ENCODE assay signal across 14 cellular contexts in genomic region chr11:70496591-70497535, GRCh38.
DNase-seq lines count a peak whose midpoint lies in the region; TF ChIP-seq lines count a peak whose summit lies in the region.
"Had no signal": no experiment of that assay in that cellular context is flagged by ENCODE, and none has a peak within 500 bp of the region (broad histone marks: within the 10 kb centered on the region; RNA-seq: fewer than 3 reads in every experiment).

No MANE protein-coding gene starts in this region.

- peaks cover 0 to 3% (median 2%) of the 10 kb centered on the region in 3 donors for H3K27me3 Mint-ChIP-seq in CD14-positive monocyte (ENCODE audit: low read depth in 3 of 3)
- peaks cover 2% of the 10 kb centered on the region for H3K27me3 Mint-ChIP-seq in endothelial cell (ENCODE audit: unreplicated experiment)

- H3K36me3 Mint-ChIP-seq in CD14-positive monocyte = no peaks in the 10 kb centered on the region
- no peaks in the 10 kb centered on the region for H3K36me3 Mint-ChIP-seq in endothelial cell (ENCODE audit: low read depth, unreplicated experiment)

- TF ChIP-seq CTCF in CD14-positive monocyte (IDR thresholded peaks at IDR 0.05) = no peak
- TF ChIP-seq CTCF in endothelial cell (IDR thresholded peaks at IDR 0.05; ENCODE audit: unreplicated experiment) = no peak

- H3K4me3 Mint-ChIP-seq in CD14-positive monocyte (no peak overlapping the region), endothelial cell (ENCODE audit: unreplicated experiment) (no peak overlapping the region)

- H3K27ac Mint-ChIP-seq in CD14-positive monocyte = no peak overlapping the region
- peak overlapping the region; percentile 61 for H3K27ac Mint-ChIP-seq in endothelial cell (ENCODE audit: unreplicated experiment)

- H3K9me3 Mint-ChIP-seq in CD14-positive monocyte (peaks cover 0 to 8% (median 3%) of the 10 kb centered on the region in 7 donors), endothelial cell (ENCODE audit: unreplicated experiment) (no peaks in the 10 kb centered on the region)

- peak; percentile 27 for DNase-seq in CD14-positive monocyte (ENCODE audit: low spot score)
- DNase-seq in NCI-H82 treated with DMSO at 0.1 percent for 48 hours (lab: John Stamatoyannopoulos, UW; ENCODE audit: unreplicated experiment) = peak; percentile 31
- DNase-seq in endothelial cell (ENCODE audit: low spot score) = no peak
- peak; percentile 56 for DNase-seq in posterior vena cava (ENCODE audit: low spot score)
- no peak for DNase-seq in activated gamma-delta T cell (lab: John Stamatoyannopoulos, UW)
- no peak for DNase-seq in NCI-H2029 treated with DMSO at 0.1 percent for 48 hours (lab: John Stamatoyannopoulos, UW)
- no peak for DNase-seq in occipital lobe (lab: John Stamatoyannopoulos, UW)
- DNase-seq: GF-D8, GM23248, KBM-7, NCI-H146, NCI-H2081 treated with DMSO at 0.1 percent for 48 hours, SHP77, SK-N-SH had no signal

- H3K4me1 Mint-ChIP-seq in CD14-positive monocyte = peaks cover 8% of the 10 kb centered on the region
- H3K4me1 Mint-ChIP-seq in endothelial cell (ENCODE audit: unreplicated experiment) = no peaks in the 10 kb centered on the region

- intact Hi-C loops in CD14-positive monocyte (cut with micrococcal nuclease) (no loop called here), posterior vena cava (cut with DNase I) (no loop called here)

Comparison
In these comparisons a context has a peak if more than half of its experiments do, and no peak if none do; other contexts are left out.
1. DNase-seq: peak in CD14-positive monocyte (single experiment), NCI-H82 treated with DMSO at 0.1 percent for 48 hours (single experiment) and posterior vena cava (single experiment); none in endothelial cell (single experiment), activated gamma-delta T cell (single experiment), NCI-H2029 treated with DMSO at 0.1 percent for 48 hours (single experiment) and occipital lobe (single experiment).